In the genomic region with DNA sequence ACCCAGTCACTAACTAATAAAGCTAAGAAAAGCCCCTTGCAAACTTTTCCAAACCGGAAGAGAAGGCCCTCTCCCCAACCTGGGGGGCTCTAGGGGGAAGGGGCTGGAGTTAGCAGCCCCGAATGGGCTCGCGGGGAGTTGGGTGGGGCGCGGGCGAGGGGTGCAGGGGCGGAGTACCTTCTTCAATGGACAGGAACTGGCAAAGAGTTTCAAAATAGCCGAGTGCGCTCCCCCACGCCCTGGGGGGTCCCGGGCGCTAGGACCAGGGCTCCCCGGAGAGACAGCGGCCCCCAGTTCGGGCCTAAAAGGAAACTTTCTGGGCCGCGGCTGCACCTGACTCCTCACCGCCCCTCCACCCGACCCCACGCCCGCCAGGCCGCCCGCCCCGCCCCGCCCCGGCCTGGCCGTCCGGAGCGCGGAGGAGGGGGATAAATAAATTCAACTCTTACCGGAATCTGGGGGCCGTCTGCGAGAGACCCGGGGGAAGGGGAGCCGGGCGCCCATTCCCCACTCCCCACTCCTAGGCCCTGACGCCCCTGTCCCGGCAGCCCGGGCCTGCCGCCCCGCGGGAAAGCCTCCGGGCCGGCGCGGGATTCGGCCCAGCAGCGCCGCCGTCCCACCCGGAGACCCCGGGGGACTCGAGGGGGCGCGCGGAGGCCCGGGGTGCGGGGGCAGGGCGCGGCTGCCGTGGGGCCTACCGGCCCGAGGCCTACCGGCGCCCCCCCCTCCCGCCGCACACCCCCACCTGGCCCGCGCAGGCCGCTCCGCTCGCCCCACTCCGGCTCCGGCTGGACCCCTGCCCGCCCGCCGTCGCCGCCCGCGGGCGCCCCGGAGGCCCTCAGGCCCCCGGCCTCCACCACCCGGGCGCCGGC, we compare ENCODE assay signal across 1 cellular context.
TF ChIP-seq lines count a peak whose summit lies in the region.

No MANE protein-coding gene starts in this region.

TF ChIP-seq in HepG2, 621 proteins besides CTCF, POLR2A, EP300 and RAD21 (continued from another document and continues in another):
- TF ChIP-seq SNAI1 (CRISPR knock-in tag; IDR thresholded peaks at IDR 0.05; ENCODE audit: borderline replicate concordance): 0 out of 2 replicates have a peak, but pooled peaks have one; percentile 13
- TF ChIP-seq ZNF589 (CRISPR knock-in tag; conservative IDR thresholded peaks at IDR 0.05): no peak
- TF ChIP-seq HIVEP1 (CRISPR knock-in tag; IDR thresholded peaks at IDR 0.05): 0 out of 2 replicates have a peak, but pooled peaks have one; percentile 12
- no peak for TF ChIP-seq ZSCAN25 (CRISPR knock-in tag; IDR thresholded peaks at IDR 0.05)
- TF ChIP-seq, protein P1, sequence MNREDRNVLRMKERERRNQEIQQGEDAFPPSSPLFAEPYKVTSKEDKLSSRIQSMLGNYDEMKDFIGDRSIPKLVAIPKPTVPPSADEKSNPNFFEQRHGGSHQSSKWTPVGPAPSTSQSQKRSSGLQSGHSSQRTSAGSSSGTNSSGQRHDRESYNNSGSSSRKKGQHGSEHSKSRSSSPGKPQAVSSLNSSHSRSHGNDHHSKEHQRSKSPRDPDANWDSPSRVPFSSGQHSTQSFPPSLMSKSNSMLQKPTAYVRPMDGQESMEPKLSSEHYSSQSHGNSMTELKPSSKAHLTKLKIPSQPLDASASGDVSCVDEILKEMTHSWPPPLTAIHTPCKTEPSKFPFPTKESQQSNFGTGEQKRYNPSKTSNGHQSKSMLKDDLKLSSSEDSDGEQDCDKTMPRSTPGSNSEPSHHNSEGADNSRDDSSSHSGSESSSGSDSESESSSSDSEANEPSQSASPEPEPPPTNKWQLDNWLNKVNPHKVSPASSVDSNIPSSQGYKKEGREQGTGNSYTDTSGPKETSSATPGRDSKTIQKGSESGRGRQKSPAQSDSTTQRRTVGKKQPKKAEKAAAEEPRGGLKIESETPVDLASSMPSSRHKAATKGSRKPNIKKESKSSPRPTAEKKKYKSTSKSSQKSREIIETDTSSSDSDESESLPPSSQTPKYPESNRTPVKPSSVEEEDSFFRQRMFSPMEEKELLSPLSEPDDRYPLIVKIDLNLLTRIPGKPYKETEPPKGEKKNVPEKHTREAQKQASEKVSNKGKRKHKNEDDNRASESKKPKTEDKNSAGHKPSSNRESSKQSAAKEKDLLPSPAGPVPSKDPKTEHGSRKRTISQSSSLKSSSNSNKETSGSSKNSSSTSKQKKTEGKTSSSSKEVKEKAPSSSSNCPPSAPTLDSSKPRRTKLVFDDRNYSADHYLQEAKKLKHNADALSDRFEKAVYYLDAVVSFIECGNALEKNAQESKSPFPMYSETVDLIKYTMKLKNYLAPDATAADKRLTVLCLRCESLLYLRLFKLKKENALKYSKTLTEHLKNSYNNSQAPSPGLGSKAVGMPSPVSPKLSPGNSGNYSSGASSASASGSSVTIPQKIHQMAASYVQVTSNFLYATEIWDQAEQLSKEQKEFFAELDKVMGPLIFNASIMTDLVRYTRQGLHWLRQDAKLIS (CRISPR knock-in tag; IDR thresholded peaks at IDR 0.05): no peak
- TF ChIP-seq KLF16 (CRISPR knock-in tag; IDR thresholded peaks at IDR 0.05): no peak
- TF ChIP-seq, protein P2, sequence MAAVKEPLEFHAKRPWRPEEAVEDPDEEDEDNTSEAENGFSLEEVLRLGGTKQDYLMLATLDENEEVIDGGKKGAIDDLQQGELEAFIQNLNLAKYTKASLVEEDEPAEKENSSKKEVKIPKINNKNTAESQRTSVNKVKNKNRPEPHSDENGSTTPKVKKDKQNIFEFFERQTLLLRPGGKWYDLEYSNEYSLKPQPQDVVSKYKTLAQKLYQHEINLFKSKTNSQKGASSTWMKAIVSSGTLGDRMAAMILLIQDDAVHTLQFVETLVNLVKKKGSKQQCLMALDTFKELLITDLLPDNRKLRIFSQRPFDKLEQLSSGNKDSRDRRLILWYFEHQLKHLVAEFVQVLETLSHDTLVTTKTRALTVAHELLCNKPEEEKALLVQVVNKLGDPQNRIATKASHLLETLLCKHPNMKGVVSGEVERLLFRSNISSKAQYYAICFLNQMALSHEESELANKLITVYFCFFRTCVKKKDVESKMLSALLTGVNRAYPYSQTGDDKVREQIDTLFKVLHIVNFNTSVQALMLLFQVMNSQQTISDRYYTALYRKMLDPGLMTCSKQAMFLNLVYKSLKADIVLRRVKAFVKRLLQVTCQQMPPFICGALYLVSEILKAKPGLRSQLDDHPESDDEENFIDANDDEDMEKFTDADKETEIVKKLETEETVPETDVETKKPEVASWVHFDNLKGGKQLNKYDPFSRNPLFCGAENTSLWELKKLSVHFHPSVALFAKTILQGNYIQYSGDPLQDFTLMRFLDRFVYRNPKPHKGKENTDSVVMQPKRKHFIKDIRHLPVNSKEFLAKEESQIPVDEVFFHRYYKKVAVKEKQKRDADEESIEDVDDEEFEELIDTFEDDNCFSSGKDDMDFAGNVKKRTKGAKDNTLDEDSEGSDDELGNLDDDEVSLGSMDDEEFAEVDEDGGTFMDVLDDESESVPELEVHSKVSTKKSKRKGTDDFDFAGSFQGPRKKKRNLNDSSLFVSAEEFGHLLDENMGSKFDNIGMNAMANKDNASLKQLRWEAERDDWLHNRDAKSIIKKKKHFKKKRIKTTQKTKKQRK (IDR thresholded peaks at IDR 0.05; ENCODE audit: low read length): no peak
- 0 out of 2 replicates have a peak, but pooled peaks have one; percentile 8 for TF ChIP-seq ZNF12 (CRISPR knock-in tag; IDR thresholded peaks at IDR 0.05)
- no peak for TF ChIP-seq STAG1 (CRISPR knock-in tag; IDR thresholded peaks at IDR 0.05)
- TF ChIP-seq ZNF160 (CRISPR knock-in tag; IDR thresholded peaks at IDR 0.05): no peak
- TF ChIP-seq, protein P3, sequence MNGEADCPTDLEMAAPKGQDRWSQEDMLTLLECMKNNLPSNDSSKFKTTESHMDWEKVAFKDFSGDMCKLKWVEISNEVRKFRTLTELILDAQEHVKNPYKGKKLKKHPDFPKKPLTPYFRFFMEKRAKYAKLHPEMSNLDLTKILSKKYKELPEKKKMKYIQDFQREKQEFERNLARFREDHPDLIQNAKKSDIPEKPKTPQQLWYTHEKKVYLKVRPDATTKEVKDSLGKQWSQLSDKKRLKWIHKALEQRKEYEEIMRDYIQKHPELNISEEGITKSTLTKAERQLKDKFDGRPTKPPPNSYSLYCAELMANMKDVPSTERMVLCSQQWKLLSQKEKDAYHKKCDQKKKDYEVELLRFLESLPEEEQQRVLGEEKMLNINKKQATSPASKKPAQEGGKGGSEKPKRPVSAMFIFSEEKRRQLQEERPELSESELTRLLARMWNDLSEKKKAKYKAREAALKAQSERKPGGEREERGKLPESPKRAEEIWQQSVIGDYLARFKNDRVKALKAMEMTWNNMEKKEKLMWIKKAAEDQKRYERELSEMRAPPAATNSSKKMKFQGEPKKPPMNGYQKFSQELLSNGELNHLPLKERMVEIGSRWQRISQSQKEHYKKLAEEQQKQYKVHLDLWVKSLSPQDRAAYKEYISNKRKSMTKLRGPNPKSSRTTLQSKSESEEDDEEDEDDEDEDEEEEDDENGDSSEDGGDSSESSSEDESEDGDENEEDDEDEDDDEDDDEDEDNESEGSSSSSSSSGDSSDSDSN (CRISPR knock-in tag; IDR thresholded peaks at IDR 0.05): 0 out of 2 replicates have a peak, but pooled peaks have one; percentile 18
- TF ChIP-seq, protein P4, sequence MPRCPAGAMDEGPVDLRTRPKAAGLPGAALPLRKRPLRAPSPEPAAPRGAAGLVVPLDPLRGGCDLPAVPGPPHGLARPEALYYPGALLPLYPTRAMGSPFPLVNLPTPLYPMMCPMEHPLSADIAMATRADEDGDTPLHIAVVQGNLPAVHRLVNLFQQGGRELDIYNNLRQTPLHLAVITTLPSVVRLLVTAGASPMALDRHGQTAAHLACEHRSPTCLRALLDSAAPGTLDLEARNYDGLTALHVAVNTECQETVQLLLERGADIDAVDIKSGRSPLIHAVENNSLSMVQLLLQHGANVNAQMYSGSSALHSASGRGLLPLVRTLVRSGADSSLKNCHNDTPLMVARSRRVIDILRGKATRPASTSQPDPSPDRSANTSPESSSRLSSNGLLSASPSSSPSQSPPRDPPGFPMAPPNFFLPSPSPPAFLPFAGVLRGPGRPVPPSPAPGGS (CRISPR knock-in tag; IDR thresholded peaks at IDR 0.05): 0 out of 2 replicates have a peak, but pooled peaks have one; percentile 23
- TF ChIP-seq SATB2 (CRISPR knock-in tag; IDR thresholded peaks at IDR 0.05): no peak
- peak; percentile 63; the same call in 1 of the 2 replicates for TF ChIP-seq KAT7 (CRISPR knock-in tag; IDR thresholded peaks at IDR 0.05; ENCODE audit: borderline replicate concordance)
- no peak for TF ChIP-seq HOXA7 (CRISPR knock-in tag; IDR thresholded peaks at IDR 0.05)
- no peak for TF ChIP-seq SCMH1 (CRISPR knock-in tag; IDR thresholded peaks at IDR 0.05; ENCODE audit: borderline replicate concordance)
- TF ChIP-seq, protein P5, sequence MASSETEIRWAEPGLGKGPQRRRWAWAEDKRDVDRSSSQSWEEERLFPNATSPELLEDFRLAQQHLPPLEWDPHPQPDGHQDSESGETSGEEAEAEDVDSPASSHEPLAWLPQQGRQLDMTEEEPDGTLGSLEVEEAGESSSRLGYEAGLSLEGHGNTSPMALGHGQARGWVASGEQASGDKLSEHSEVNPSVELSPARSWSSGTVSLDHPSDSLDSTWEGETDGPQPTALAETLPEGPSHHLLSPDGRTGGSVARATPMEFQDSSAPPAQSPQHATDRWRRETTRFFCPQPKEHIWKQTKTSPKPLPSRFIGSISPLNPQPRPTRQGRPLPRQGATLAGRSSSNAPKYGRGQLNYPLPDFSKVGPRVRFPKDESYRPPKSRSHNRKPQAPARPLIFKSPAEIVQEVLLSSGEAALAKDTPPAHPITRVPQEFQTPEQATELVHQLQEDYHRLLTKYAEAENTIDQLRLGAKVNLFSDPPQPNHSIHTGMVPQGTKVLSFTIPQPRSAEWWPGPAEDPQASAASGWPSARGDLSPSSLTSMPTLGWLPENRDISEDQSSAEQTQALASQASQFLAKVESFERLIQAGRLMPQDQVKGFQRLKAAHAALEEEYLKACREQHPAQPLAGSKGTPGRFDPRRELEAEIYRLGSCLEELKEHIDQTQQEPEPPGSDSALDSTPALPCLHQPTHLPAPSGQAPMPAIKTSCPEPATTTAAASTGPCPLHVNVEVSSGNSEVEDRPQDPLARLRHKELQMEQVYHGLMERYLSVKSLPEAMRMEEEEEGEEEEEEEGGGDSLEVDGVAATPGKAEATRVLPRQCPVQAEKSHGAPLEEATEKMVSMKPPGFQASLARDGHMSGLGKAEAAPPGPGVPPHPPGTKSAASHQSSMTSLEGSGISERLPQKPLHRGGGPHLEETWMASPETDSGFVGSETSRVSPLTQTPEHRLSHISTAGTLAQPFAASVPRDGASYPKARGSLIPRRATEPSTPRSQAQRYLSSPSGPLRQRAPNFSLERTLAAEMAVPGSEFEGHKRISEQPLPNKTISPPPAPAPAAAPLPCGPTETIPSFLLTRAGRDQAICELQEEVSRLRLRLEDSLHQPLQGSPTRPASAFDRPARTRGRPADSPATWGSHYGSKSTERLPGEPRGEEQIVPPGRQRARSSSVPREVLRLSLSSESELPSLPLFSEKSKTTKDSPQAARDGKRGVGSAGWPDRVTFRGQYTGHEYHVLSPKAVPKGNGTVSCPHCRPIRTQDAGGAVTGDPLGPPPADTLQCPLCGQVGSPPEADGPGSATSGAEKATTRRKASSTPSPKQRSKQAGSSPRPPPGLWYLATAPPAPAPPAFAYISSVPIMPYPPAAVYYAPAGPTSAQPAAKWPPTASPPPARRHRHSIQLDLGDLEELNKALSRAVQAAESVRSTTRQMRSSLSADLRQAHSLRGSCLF (CRISPR knock-in tag; IDR thresholded peaks at IDR 0.05; ENCODE audit: borderline replicate concordance): no peak
- TF ChIP-seq HMG20A (CRISPR knock-in tag; IDR thresholded peaks at IDR 0.05; ENCODE audit: borderline replicate concordance): no peak
- TF ChIP-seq, protein P6, sequence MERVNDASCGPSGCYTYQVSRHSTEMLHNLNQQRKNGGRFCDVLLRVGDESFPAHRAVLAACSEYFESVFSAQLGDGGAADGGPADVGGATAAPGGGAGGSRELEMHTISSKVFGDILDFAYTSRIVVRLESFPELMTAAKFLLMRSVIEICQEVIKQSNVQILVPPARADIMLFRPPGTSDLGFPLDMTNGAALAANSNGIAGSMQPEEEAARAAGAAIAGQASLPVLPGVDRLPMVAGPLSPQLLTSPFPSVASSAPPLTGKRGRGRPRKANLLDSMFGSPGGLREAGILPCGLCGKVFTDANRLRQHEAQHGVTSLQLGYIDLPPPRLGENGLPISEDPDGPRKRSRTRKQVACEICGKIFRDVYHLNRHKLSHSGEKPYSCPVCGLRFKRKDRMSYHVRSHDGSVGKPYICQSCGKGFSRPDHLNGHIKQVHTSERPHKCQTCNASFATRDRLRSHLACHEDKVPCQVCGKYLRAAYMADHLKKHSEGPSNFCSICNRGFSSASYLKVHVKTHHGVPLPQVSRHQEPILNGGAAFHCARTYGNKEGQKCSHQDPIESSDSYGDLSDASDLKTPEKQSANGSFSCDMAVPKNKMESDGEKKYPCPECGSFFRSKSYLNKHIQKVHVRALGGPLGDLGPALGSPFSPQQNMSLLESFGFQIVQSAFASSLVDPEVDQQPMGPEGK (CRISPR knock-in tag; IDR thresholded peaks at IDR 0.05): peak; percentile 40
- peak; percentile 46 for TF ChIP-seq NCOA1 (CRISPR knock-in tag; IDR thresholded peaks at IDR 0.05)
- TF ChIP-seq, protein P7, sequence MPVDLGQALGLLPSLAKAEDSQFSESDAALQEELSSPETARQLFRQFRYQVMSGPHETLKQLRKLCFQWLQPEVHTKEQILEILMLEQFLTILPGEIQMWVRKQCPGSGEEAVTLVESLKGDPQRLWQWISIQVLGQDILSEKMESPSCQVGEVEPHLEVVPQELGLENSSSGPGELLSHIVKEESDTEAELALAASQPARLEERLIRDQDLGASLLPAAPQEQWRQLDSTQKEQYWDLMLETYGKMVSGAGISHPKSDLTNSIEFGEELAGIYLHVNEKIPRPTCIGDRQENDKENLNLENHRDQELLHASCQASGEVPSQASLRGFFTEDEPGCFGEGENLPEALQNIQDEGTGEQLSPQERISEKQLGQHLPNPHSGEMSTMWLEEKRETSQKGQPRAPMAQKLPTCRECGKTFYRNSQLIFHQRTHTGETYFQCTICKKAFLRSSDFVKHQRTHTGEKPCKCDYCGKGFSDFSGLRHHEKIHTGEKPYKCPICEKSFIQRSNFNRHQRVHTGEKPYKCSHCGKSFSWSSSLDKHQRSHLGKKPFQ (CRISPR knock-in tag; IDR thresholded peaks at IDR 0.05; ENCODE audit: insufficient replicate concordance): no peak
- peak; percentile 56 for TF ChIP-seq ZNF678 (CRISPR knock-in tag; IDR thresholded peaks at IDR 0.05)
- no peak for TF ChIP-seq ZNF121 (CRISPR knock-in tag; IDR thresholded peaks at IDR 0.05)
- TF ChIP-seq, protein P8, sequence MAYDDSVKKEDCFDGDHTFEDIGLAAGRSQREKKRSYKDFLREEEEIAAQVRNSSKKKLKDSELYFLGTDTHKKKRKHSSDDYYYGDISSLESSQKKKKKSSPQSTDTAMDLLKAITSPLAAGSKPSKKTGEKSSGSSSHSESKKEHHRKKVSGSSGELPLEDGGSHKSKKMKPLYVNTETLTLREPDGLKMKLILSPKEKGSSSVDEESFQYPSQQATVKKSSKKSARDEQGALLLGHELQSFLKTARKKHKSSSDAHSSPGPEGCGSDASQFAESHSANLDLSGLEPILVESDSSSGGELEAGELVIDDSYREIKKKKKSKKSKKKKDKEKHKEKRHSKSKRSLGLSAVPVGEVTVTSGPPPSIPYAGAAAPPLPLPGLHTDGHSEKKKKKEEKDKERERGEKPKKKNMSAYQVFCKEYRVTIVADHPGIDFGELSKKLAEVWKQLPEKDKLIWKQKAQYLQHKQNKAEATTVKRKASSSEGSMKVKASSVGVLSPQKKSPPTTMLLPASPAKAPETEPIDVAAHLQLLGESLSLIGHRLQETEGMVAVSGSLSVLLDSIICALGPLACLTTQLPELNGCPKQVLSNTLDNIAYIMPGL (CRISPR knock-in tag; IDR thresholded peaks at IDR 0.05; ENCODE audit: borderline replicate concordance in 1 of 2, low read depth in 1 of 2): peak in 1 of 2 experiments; percentile 67; a peak in 1 of 4 replicates
- TF ChIP-seq PHF8 (CRISPR knock-in tag; IDR thresholded peaks at IDR 0.05): peak; percentile 31
- TF ChIP-seq ZNF234 (CRISPR knock-in tag; conservative IDR thresholded peaks at IDR 0.05): no peak
- TF ChIP-seq U2AF2 (IDR thresholded peaks at IDR 0.05; ENCODE audit: low read depth, low read length): no peak
